1 cellular context compared by ENCODE assay signal in genomic region chr20:62186096-62186426, GRCh38.
TF ChIP-seq lines count a peak whose summit lies in the region.

No MANE protein-coding gene starts in this region.

TF ChIP-seq in HepG2, 621 proteins besides CTCF, POLR2A, EP300 and RAD21 (continues in another document):
- TF ChIP-seq HBP1 (CRISPR knock-in tag; IDR thresholded peaks at IDR 0.05; ENCODE audit: low read depth) (no peak), GPN1 (CRISPR knock-in tag; IDR thresholded peaks at IDR 0.05; ENCODE audit: borderline replicate concordance) (no peak), ZNF605 (CRISPR knock-in tag; IDR thresholded peaks at IDR 0.05) (0 out of 2 replicates have a peak, but pooled peaks have one; percentile 8), HNF4G (IDR thresholded peaks at IDR 0.05; ENCODE audit: borderline replicate concordance, low read depth, low read length) (no peak), HNF4G (CRISPR knock-in tag; IDR thresholded peaks at IDR 0.05; ENCODE audit: borderline replicate concordance, low read depth) (0 out of 2 replicates have a peak, but pooled peaks have one; percentile 12), MXD4 (CRISPR knock-in tag; IDR thresholded peaks at IDR 0.05) (no peak), KAT8 (CRISPR knock-in tag; IDR thresholded peaks at IDR 0.05) (0 out of 2 replicates have a peak, but pooled peaks have one; percentile 4), ZFP91 (CRISPR knock-in tag; IDR thresholded peaks at IDR 0.05; ENCODE audit: borderline replicate concordance) (peak; percentile 59; the same call in 1 of the 2 replicates), TEF (CRISPR knock-in tag; IDR thresholded peaks at IDR 0.05) (no peak), TSC22D2 (CRISPR knock-in tag; IDR thresholded peaks at IDR 0.05; ENCODE audit: borderline replicate concordance) (no peak), FOXP4 (CRISPR knock-in tag; IDR thresholded peaks at IDR 0.05) (no peak), ZNF225 (CRISPR knock-in tag; IDR thresholded peaks at IDR 0.05) (no peak), PRDM15 (CRISPR knock-in tag; IDR thresholded peaks at IDR 0.05) (0 out of 2 replicates have a peak, but pooled peaks have one; percentile 92), LRRFIP1 (CRISPR knock-in tag; conservative IDR thresholded peaks at IDR 0.05) (no peak), ZNF710 (CRISPR knock-in tag; IDR thresholded peaks at IDR 0.05; ENCODE audit: borderline replicate concordance) (0 out of 2 replicates have a peak, but pooled peaks have one; percentile 3), ZNF414 (CRISPR knock-in tag; IDR thresholded peaks at IDR 0.05) (peak; percentile 31; the same call in 1 of the 2 replicates), WIZ (CRISPR knock-in tag; IDR thresholded peaks at IDR 0.05) (no peak), PRDM4 (CRISPR knock-in tag; IDR thresholded peaks at IDR 0.05; ENCODE audit: borderline replicate concordance) (no peak), ZNF124 (CRISPR knock-in tag; IDR thresholded peaks at IDR 0.05) (0 out of 2 replicates have a peak, but pooled peaks have one; percentile 3), ZNF672 (CRISPR knock-in tag; IDR thresholded peaks at IDR 0.05) (0 out of 2 replicates have a peak, but pooled peaks have one; percentile 58), ZNF766 (CRISPR knock-in tag; IDR thresholded peaks at IDR 0.05; ENCODE audit: borderline replicate concordance) (no peak), ZBTB2 (CRISPR knock-in tag; IDR thresholded peaks at IDR 0.05; ENCODE audit: low read depth) (0 out of 2 replicates have a peak, but pooled peaks have one; percentile 28), KDM2A (CRISPR knock-in tag; IDR thresholded peaks at IDR 0.05; ENCODE audit: borderline replicate concordance, low read depth) (no peak), ZNF619 (CRISPR knock-in tag; IDR thresholded peaks at IDR 0.05) (0 out of 2 replicates have a peak, but pooled peaks have one; percentile 0), ZNF616 (CRISPR knock-in tag; IDR thresholded peaks at IDR 0.05; ENCODE audit: low read depth) (0 out of 2 replicates have a peak, but pooled peaks have one; percentile 12)
